9 cellular contexts compared by ENCODE assay signal in the genomic region with DNA sequence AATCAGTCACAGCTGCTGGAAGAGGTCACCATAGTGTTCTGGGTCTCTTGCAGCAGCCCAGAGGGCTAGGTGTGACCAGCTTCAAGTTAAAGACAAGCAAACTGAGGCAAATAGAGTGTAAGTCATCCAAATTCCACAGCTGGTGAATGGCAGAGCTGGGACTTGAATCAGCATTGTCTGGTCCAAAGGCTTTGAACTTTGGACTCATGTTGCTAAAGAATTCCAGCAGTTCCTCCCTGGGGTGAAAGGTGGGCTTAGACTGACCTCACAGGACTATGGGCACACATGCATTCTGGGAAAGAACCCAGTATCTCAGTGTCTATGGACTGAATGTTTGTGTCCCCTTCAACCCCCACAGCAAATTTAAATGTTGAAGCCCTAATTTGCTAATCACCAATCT. TPM values are rescaled to one million over a fixed set of nuclear protein-coding genes. Genes with fewer than 3 reads are reported as not detected.
"Had no signal": no experiment of that assay in that cellular context is flagged by ENCODE, and none has a peak within 500 bp of the region (broad histone marks: within the 10 kb centered on the region; RNA-seq: fewer than 3 reads in every experiment).

No MANE protein-coding gene starts in this region.

- FAIRE-seq: HTR-8/SVneo, K562 had no signal

- H3K9ac ChIP-seq: KMS-11 had no signal

- DNase-seq: IMR-90, KBM-7, KG1 had no signal

- ATAC-seq: K562 had no signal

- H3K4me3 ChIP-seq: K562 had no signal

- H3K4me2 ChIP-seq: KMS-11 had no signal

- H3K27ac ChIP-seq: HL-60, KMS-11 had no signal

RNA-seq across cellular contexts. Expression of gene TUNAR, which starts 54.8 kb away (rescaled TPM):
- total RNA-seq: HT-29, IMR-90, K562 had no signal
- polyA plus RNA-seq: IgD-negative memory B cell, IMR-90, K562 had no signal
